Comparison of ENCODE assay signal across 24 cellular contexts in genomic region chr15:97081666-97082226, GRCh38.
A peak's percentile ranks its signal among the peaks of the same experiment; 100 is the strongest.
DNase-seq lines count a peak whose midpoint lies in the region; ATAC-seq, FAIRE-seq and TF ChIP-seq lines count a peak whose summit lies in the region.
"Had no signal": no experiment of that assay in that cellular context is flagged by ENCODE, and none has a peak within 500 bp of the region (broad histone marks: within the 10 kb centered on the region; RNA-seq: fewer than 3 reads in every experiment).

No MANE protein-coding gene starts in this region.

- H2AFZ ChIP-seq in K562 (ENCODE audit: low read depth, low read length) = no peak overlapping the region

- no peak for ATAC-seq in K562
- no peak for ATAC-seq in GM18907 (IDR thresholded peaks at IDR 0.05; ENCODE audit: unreplicated experiment)
- ATAC-seq: GM12878 had no signal

- H3K4me2 ChIP-seq in K562 (ENCODE audit: insufficient read depth, low read length) = no peak overlapping the region

- in situ Hi-C loops in K562 (cut with MboI) = no loop called here

- intact Hi-C loops in K562 (cut with micrococcal nuclease) = no loop called here

- H3K4me3 ChIP-seq in K562 = no peak overlapping the region
- H3K4me3 ChIP-seq: BLaER1, GM12878, MG63 had no signal

- H3K9ac ChIP-seq in K562 (ENCODE audit: insufficient read depth in 1 of 2, low read depth in 2 of 2, low read length in 2 of 2) = no peak overlapping the region
- H3K9ac ChIP-seq: BLaER1 had no signal

- BruUV-seq in K562 (replicated peaks; lab: Mats Ljungman, UMichigan) = no TSS peak

- WGBS in K562 (ENCODE audit: insufficient coverage, low coverage, missing lambda C conversion rate) = 2% methylated on average over 6 of the region's 6 CpGs

- no peaks in the 10 kb centered on the region for H3K79me2 ChIP-seq in K562 (ENCODE audit: control insufficient read depth, insufficient read depth, low read length)

- no peaks in the 10 kb centered on the region for H3K9me3 ChIP-seq in K562 (replicated peaks; ENCODE audit: control insufficient read depth, insufficient read depth, low read depth, low read length)
- H3K9me3 ChIP-seq: BLaER1, MG63 had no signal

- no peak for TF ChIP-seq EP300 in K562 (IDR thresholded peaks at IDR 0.05; ENCODE audit: low read length)

- CTCF ChIA-PET in K562 (lab: Yijun Ruan, JAX; ENCODE audit: low intra/inter-chr PET ratio) = no interaction called here

- no peak for TF ChIP-seq POLR2A in K562 (conservative IDR thresholded peaks at IDR 0.05)

- H3K27me3 ChIP-seq in K562 (ENCODE audit: control insufficient read depth in 2 of 2, insufficient read depth in 2 of 2, low read length in 2 of 2) = no peaks in the 10 kb centered on the region

- no peak for TF ChIP-seq RAD21 in K562 (CRISPR knock-in tag; conservative IDR thresholded peaks at IDR 0.05 in 1 of 2, IDR thresholded peaks at IDR 0.05 in 1 of 2)

- DNase-seq in DMS114 treated with DMSO at 0.1 percent for 48 hours (lab: John Stamatoyannopoulos, UW; ENCODE audit: unreplicated experiment) (peak; percentile 60), K562 (ENCODE audit: extremely low read depth in 1 of 4, low spot score in 3 of 4) (no peak), kidney glomerular epithelial cell (lab: John Stamatoyannopoulos, UW) (peak; percentile 45), renal cortical epithelial cell (ENCODE audit: low read depth) (peak; percentile 31), superior temporal gyrus (ENCODE audit: extremely low spot score) (no peak)
- DNase-seq in central memory CD4-positive, alpha-beta T cell = no peak
- no peak for DNase-seq in activated CD4-positive, alpha-beta T cell treated with anti-CD3 and anti-CD28 coated beads, Interleukin-2, amount 50 U/mL, for 1 hour
- DNase-seq: CD4-positive, alpha-beta T cell; COR-L47; DMS79; EL; GDM1; KBM-7; MG63; NCI-H2029; NCI-H446 treated with DMSO at 0.1 percent for 48 hours; NCI-H526 treated with DMSO at 0.1 percent for 48 hours; SHP77 had no signal

- H3K27ac ChIP-seq in K562 (ENCODE audit: extremely low read depth, low read depth, low read length) = no peak overlapping the region
- H3K27ac ChIP-seq: BLaER1, HL-60, RWPE1 had no signal

- FAIRE-seq in K562 (lab: Jason Lieb, UNC) = no peak
- FAIRE-seq: GM12878, H54 had no signal

- no peaks in the 10 kb centered on the region for H3K9me1 ChIP-seq in K562 (ENCODE audit: control insufficient read depth, insufficient read depth, low read length)

- H4K20me1 ChIP-seq in K562 (replicated peaks; ENCODE audit: control insufficient read depth, insufficient read depth, low read length) = no peaks in the 10 kb centered on the region

- POLR2A ChIA-PET in K562 (lab: Yijun Ruan, JAX) = interaction anchor here (0.6 to 0.7 kb wide), 2 partner anchors 30 to 729 kb away, joined by 3 read pairs; no protein-coding TSS in a partner anchor

- H3K36me3 ChIP-seq in K562 (ENCODE audit: control insufficient read depth, insufficient read depth, low read length) = no peaks in the 10 kb centered on the region
- H3K36me3 ChIP-seq: BLaER1, MG63 had no signal

- no peaks in the 10 kb centered on the region for H3K4me1 ChIP-seq in K562 (replicated peaks in 1 of 2; ENCODE audit: control insufficient read depth in 2 of 2, insufficient read depth in 2 of 2, low read length in 2 of 2)

- no peak for TF ChIP-seq CTCF in K562 (IDR thresholded peaks at IDR 0.05 in 2 of 3, conservative IDR thresholded peaks at IDR 0.05 in 1 of 3; ENCODE audit: insufficient read depth in 2 of 3, low read depth in 1 of 3, low read length in 3 of 3)

TF ChIP-seq in K562, 482 proteins besides CTCF, POLR2A, EP300 and RAD21:
- TF ChIP-seq MAFF (IDR thresholded peaks at IDR 0.05; ENCODE audit: low read length) (peak; percentile 9; the same call in 1 of the 2 replicates), MAFG (tag; conservative IDR thresholded peaks at IDR 0.05) (0 out of 2 replicates have a peak, but pooled peaks have one; percentile 6), POLR3G (IDR thresholded peaks at IDR 0.05; ENCODE audit: extremely low read depth, insufficient read length, insufficient replicate concordance) (no peak), U2AF2 (optimal IDR thresholded peaks at IDR 0.05; ENCODE audit: low read depth, low read length) (no peak), SP2 (IDR thresholded peaks at IDR 0.05; ENCODE audit: extremely low read depth, low read depth, low read length, poor library complexity, severe bottlenecking) (no peak), CTBP1 (IDR thresholded peaks at IDR 0.05; ENCODE audit: borderline replicate concordance) (no peak)

Comparison
In these comparisons a context has a peak if more than half of its experiments do, and no peak if none do; other contexts are left out.
1. DNase-seq: peak in DMS114 treated with DMSO at 0.1 percent for 48 hours (single experiment), kidney glomerular epithelial cell (single experiment) and renal cortical epithelial cell (single experiment); none in K562 (0 of 4), superior temporal gyrus (single experiment), central memory CD4-positive, alpha-beta T cell (single experiment) and activated CD4-positive, alpha-beta T cell treated with anti-CD3 and anti-CD28 coated beads, Interleukin-2, amount 50 U/mL, for 1 hour (single experiment).